In genomic region chrX:75746891-75747639, GRCh38 we compare ENCODE assay signal across 8 cellular contexts. TPM values are rescaled to one million over a fixed set of nuclear protein-coding genes. Genes with fewer than 3 reads are reported as not detected.
DNase-seq lines count a peak whose midpoint lies in the region; ATAC-seq and TF ChIP-seq lines count a peak whose summit lies in the region.

No MANE protein-coding gene starts in this region.

- H3K4me1 ChIP-seq in GM23248 (ENCODE audit: insufficient read depth) (no peaks in the 10 kb centered on the region), tibial artery (peaks cover 0 to 7% (median 0%) of the 10 kb centered on the region in 4 donors)

- TF ChIP-seq RAD21 in neural cell (conservative IDR thresholded peaks at IDR 0.05): no peak

- H3K9me3 ChIP-seq in GM23248 (ENCODE audit: low read depth) (no peaks in the 10 kb centered on the region), neural cell (ENCODE audit: low read length) (peaks cover 8% of the 10 kb centered on the region), tibial artery (peaks cover 0 to 29% (median 8%) of the 10 kb centered on the region in 3 donors)

- no peak for TF ChIP-seq CTCF in NB4 (IDR thresholded peaks at IDR 0.05; ENCODE audit: low read depth, low read length)
- TF ChIP-seq CTCF in fibroblast of mammary gland (conservative IDR thresholded peaks at IDR 0.05; ENCODE audit: control insufficient read depth, insufficient read depth, low read depth, low read length): no peak
- TF ChIP-seq CTCF in neural cell (IDR thresholded peaks at IDR 0.05; ENCODE audit: poor library complexity, severe bottlenecking): no peak
- no peak for TF ChIP-seq CTCF in tibial artery (IDR thresholded peaks at IDR 0.05)

- H3K27ac ChIP-seq in GM23248 (peak overlapping the region; percentile 45), neural cell (ENCODE audit: low read length) (peak overlapping the region; percentile 67), tibial artery (peak overlapping the region; percentile 52 to 61)

- H3K4me3 ChIP-seq in GM23248 (peak overlapping the region; percentile 79), NB4 (ENCODE audit: low read depth, low read length) (peak overlapping the region; percentile 51), fibroblast of mammary gland (ENCODE audit: control insufficient read depth, low read depth, low read length) (peak overlapping the region; percentile 42), neural cell (ENCODE audit: low read length) (peak overlapping the region; percentile 68), tibial artery (peak overlapping the region; percentile 49 to 55)

- no peaks in the 10 kb centered on the region for H3K27me3 ChIP-seq in GM23248 (replicated peaks; ENCODE audit: insufficient read depth)
- H3K27me3 ChIP-seq in neural cell (ENCODE audit: insufficient read depth, low read depth, low read length): no peaks in the 10 kb centered on the region
- H3K27me3 ChIP-seq in tibial artery: no peaks in the 10 kb centered on the region

- H3F3A ChIP-seq in GM23248 (ENCODE audit: insufficient read depth): no peaks in the 10 kb centered on the region
- no peaks in the 10 kb centered on the region for H3F3A ChIP-seq in neural cell (ENCODE audit: insufficient read depth, low read length, poor library complexity, severe bottlenecking)

- TF ChIP-seq POLR2A in NB4 (IDR thresholded peaks at IDR 0.05; ENCODE audit: extremely low read depth, insufficient read length) (no peak), GM18505 (IDR thresholded peaks at IDR 0.05; ENCODE audit: borderline replicate concordance, extremely low read depth, insufficient read depth, insufficient read length) (no peak)

- intact Hi-C loops in tibial artery (cut with DNase I; ENCODE audit: low total_unique reads): no loop called here

- H4K20me1 ChIP-seq in GM23248 (ENCODE audit: insufficient read depth) (no peaks in the 10 kb centered on the region), neural cell (ENCODE audit: insufficient read depth) (no peaks in the 10 kb centered on the region)

- TF ChIP-seq EP300 in neural cell (conservative IDR thresholded peaks at IDR 0.05; ENCODE audit: poor library complexity, severe bottlenecking): no peak

- H3K4me2 ChIP-seq in GM23248 (ENCODE audit: unreplicated experiment) (peak overlapping the region; percentile 76), neural cell (ENCODE audit: low read length) (peak overlapping the region; percentile 59)

- H2AFZ ChIP-seq in GM23248 (peak overlapping the region; percentile 95), neural cell (ENCODE audit: low read depth, low read length) (no peak overlapping the region)

- WGBS in GM23248 (ENCODE audit: low coverage in 1 of 2, low lambda C conversion rate in 2 of 2, missing lambda C conversion rate in 2 of 2), 2 experiments: 2 to 4% methylated on average over 7 to 24 of the region's 54 CpGs

- H3K9me2 ChIP-seq in GM23248 (ENCODE audit: insufficient read depth) (no peaks in the 10 kb centered on the region), neural cell (ENCODE audit: insufficient read depth, low read length) (no peaks in the 10 kb centered on the region)

- DNase-seq in G401 (ENCODE audit: low spot score): peak; percentile 38
- DNase-seq in GM23248: peak; percentile 70
- peak; percentile 25 for DNase-seq in NB4 (ENCODE audit: low read depth)
- DNase-seq in activated T-cell treated with anti-CD3 and anti-CD28 coated beads for 48 hours (ENCODE audit: low read depth): peak; percentile 11
- peak; percentile 2 for DNase-seq in fibroblast of mammary gland (ENCODE audit: low read depth)
- no peak for DNase-seq in tibial artery

- in situ Hi-C loops in G401 (cut with HindIII; ENCODE audit: low sequenced_read_pairs) (no loop called here), GM23248 (cut with MboI) (no loop called here)

- ATAC-seq in GM18505 (IDR thresholded peaks at IDR 0.05; ENCODE audit: unreplicated experiment): no peak

- no peaks in the 10 kb centered on the region for H3K36me3 ChIP-seq in GM23248 (ENCODE audit: low read depth)
- H3K36me3 ChIP-seq in neural cell (ENCODE audit: insufficient read depth, low read length): no peaks in the 10 kb centered on the region
- H3K36me3 ChIP-seq in tibial artery: no peaks in the 10 kb centered on the region

- H3K79me2 ChIP-seq in GM23248 (ENCODE audit: insufficient read depth) (no peaks in the 10 kb centered on the region), neural cell (replicated peaks; ENCODE audit: insufficient read depth, low read length) (no peaks in the 10 kb centered on the region)

- peak overlapping the region; percentile 76 for H3K9ac ChIP-seq in GM23248
- peak overlapping the region; percentile 62 for H3K9ac ChIP-seq in neural cell (ENCODE audit: low read length)

TF ChIP-seq in neural cell, 6 proteins besides CTCF, POLR2A, EP300 and RAD21:
- TF ChIP-seq TAF1 (IDR thresholded peaks at IDR 0.05; ENCODE audit: low read depth) (no peak), POLR2AphosphoS5 (IDR thresholded peaks at IDR 0.05) (no peak), SMC3 (conservative IDR thresholded peaks at IDR 0.05; ENCODE audit: poor library complexity) (no peak), REST (IDR thresholded peaks at IDR 0.05; ENCODE audit: borderline replicate concordance) (no peak), MXI1 (conservative IDR thresholded peaks at IDR 0.05; ENCODE audit: poor library complexity, severe bottlenecking) (no peak), EZH2 (IDR thresholded peaks at IDR 0.05; ENCODE audit: borderline replicate concordance, insufficient read depth, low read length, poor library complexity, severe bottlenecking) (no peak)
TF ChIP-seq in neural cell: peak in this region for 0.

RNA-seq across cellular contexts. Expression of gene MAGEE2, which starts 38.0 kb away (rescaled TPM):
- not detected in 2 replicates for total RNA-seq in G401 (2014; rRNA removed; shearing (Covaris generic))
- not detected in 2 replicates for total RNA-seq in GM23248 (2014; rRNA removed; shearing (Covaris generic))
- polyA plus RNA-seq in GM23248 (2016; fragmentation: Nextera tagmentation; extraction: Ambion mirVana) (not detected in 2 replicates), neural cell (0.28 TPM in 1 of 2 replicates, not detected in the other)
- not detected in 2 replicates for polyA minus RNA-seq in neural cell

Comparison
In these comparisons a context has a peak if more than half of its experiments do, and no peak if none do; other contexts are left out.
1. DNase-seq: peak in G401 (single experiment), GM23248 (single experiment), NB4 (single experiment), activated T-cell treated with anti-CD3 and anti-CD28 coated beads for 48 hours (single experiment) and fibroblast of mammary gland (single experiment); none in tibial artery (0 of 2).
2. Peak in every context shown above with its lines, with median percentiles within 50 percentile points of each other: H3K27ac ChIP-seq and H3K4me3 ChIP-seq.